9 cellular contexts compared by ENCODE assay signal in the genomic region with DNA sequence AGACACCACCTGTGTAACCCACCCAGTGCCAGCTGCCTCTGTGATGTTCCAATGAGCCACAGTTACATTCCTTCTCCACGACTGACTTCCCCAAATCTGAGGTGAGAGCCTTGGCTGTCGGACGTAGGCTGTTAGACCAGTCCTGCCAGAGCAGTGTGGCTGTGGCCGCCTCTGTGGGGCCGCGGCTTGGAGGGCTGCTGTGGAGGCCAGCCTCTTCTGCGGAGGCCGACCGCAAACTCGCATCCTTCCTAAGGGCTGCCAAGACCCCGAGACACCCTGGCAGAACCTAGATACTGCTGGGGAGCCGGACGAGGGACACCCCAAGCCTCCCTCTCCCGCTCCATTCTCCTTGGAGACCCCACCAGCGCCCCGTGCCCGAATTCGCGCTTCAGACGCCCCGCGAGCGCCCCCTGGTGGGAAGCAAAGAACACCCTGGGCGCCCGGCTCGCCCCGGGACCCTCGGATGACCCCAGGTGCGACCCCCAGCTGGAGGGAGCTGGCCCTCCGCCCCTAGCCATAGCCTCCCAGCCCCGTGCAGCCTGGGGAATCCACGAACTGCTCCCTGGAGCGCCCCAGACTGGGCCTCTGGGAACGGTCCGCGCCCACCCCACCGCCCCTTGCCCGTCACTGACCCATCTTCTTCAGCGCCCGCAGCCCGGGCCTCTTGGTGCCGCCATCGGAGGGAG. TPM values are rescaled to one million over a fixed set of nuclear protein-coding genes. Genes with fewer than 3 reads are reported as not detected.
DNase-seq lines count a peak whose midpoint lies in the region; ATAC-seq, FAIRE-seq and TF ChIP-seq lines count a peak whose summit lies in the region.
"Had no signal": no experiment of that assay in that cellular context is flagged by ENCODE, and none has a peak within 500 bp of the region (broad histone marks: within the 10 kb centered on the region; RNA-seq: fewer than 3 reads in every experiment).

No MANE protein-coding gene starts in this region.

- DNase-seq in NCI-H1436 (lab: John Stamatoyannopoulos, UW) (peak; percentile 27), NCI-H1436 treated with DMSO at 0.1 percent for 48 hours (lab: John Stamatoyannopoulos, UW) (no peak), PC-9 (peak; percentile 44 to 67), iPS DF 6.9 (ENCODE audit: low read depth, low spot score) (no peak), GM12892 (ENCODE audit: insufficient read length) (no peak), epidermal melanocyte (ENCODE audit: insufficient read length, low spot score) (no peak)
- peak; percentile 69 for DNase-seq in activated naive CD8-positive, alpha-beta T cell treated with anti-CD3 and anti-CD28 coated beads, Interleukin-2, amount 50 U/mL, for 24 hours

- H3K79me2 ChIP-seq in PC-9 (ENCODE audit: low read depth), result peaks cover 37% of the 10 kb centered on the region

- peak; percentile 1 for ATAC-seq in activated naive CD8-positive, alpha-beta T cell treated with anti-CD3 and anti-CD28 coated beads, Interleukin-2, amount 50 U/mL, for 24 hours

- peak overlapping the region; percentile 48 for H3K4me3 Mint-ChIP-seq in activated naive CD8-positive, alpha-beta T cell treated with anti-CD3 and anti-CD28 coated beads, Interleukin-2, amount 50 U/mL, for 24 hours

- H3K27me3 ChIP-seq in PC-9 (ENCODE audit: insufficient read depth, low read depth), result no peaks in the 10 kb centered on the region
- no peaks in the 10 kb centered on the region for H3K27me3 ChIP-seq in iPS DF 6.9 (ENCODE audit: control insufficient read depth, insufficient read depth, low read length)
- H3K27me3 ChIP-seq in skeletal muscle tissue (ENCODE audit: control insufficient read depth in 3 of 3, insufficient read depth in 3 of 3, low read length in 3 of 3), result no peaks in the 10 kb centered on the region

- H3K9me2 ChIP-seq in PC-9 (ENCODE audit: insufficient read depth), result no peaks in the 10 kb centered on the region

- H3K27ac ChIP-seq in PC-9 (no peak overlapping the region), iPS DF 6.9 (ENCODE audit: low read length) (no peak overlapping the region), skeletal muscle tissue (ENCODE audit: low read depth, low read length) (peak overlapping the region; percentile 57)

- H3K36me3 ChIP-seq in PC-9 (ENCODE audit: low read depth), result no peaks in the 10 kb centered on the region
- H3K36me3 ChIP-seq in iPS DF 6.9 (ENCODE audit: control insufficient read depth, insufficient read depth, low read length), result no peaks in the 10 kb centered on the region
- no peaks in the 10 kb centered on the region for H3K36me3 ChIP-seq in skeletal muscle tissue (ENCODE audit: control insufficient read depth in 3 of 3, insufficient read depth in 3 of 3, low read length in 3 of 3)

- H3K9ac ChIP-seq in skeletal muscle tissue (ENCODE audit: low read depth in 1 of 3, low read length in 3 of 3), result peak overlapping the region; percentile 86 to 96 (median 89)

- peaks cover 46% of the 10 kb centered on the region for H3F3A ChIP-seq in PC-9 (ENCODE audit: insufficient read depth, low read depth)

- H3K36me3 Mint-ChIP-seq in activated naive CD8-positive, alpha-beta T cell treated with anti-CD3 and anti-CD28 coated beads, Interleukin-2, amount 50 U/mL, for 24 hours (ENCODE audit: low read depth), result no peaks in the 10 kb centered on the region

- H3K9me3 Mint-ChIP-seq in activated naive CD8-positive, alpha-beta T cell treated with anti-CD3 and anti-CD28 coated beads, Interleukin-2, amount 50 U/mL, for 24 hours, result no peaks in the 10 kb centered on the region

- TF ChIP-seq POLR2A in GM12892 (IDR thresholded peaks at IDR 0.05; ENCODE audit: low read depth, low read length), result no peak

- peak overlapping the region; percentile 69; the same call in 1 of the 2 replicates for H2AFZ ChIP-seq in PC-9

- H3K4me3 ChIP-seq in PC-9 (peak overlapping the region; percentile 96), iPS DF 6.9 (ENCODE audit: low read length) (peak overlapping the region; percentile 56; the same call in 1 of the 2 replicates), skeletal muscle tissue (ENCODE audit: low read length in 3 of 3) (peak overlapping the region; percentile 80 to 91 (median 90))

- H4K20me1 ChIP-seq in PC-9 (ENCODE audit: insufficient read depth), result no peaks in the 10 kb centered on the region

- WGBS in iPS DF 6.9 (ENCODE audit: insufficient coverage, insufficient read length), result no CpG with 5 or more reads among the region's 43 CpGs

- peaks cover 8% of the 10 kb centered on the region for H3K27me3 Mint-ChIP-seq in activated naive CD8-positive, alpha-beta T cell treated with anti-CD3 and anti-CD28 coated beads, Interleukin-2, amount 50 U/mL, for 24 hours

- intact Hi-C loops in PC-9 (cut with micrococcal nuclease; ENCODE audit: unreplicated experiment), result loop anchor here (5.0 to 10.0 kb wide), 4 partner anchors 84 to 234 kb away; partner anchors contain the start of genes EFTUD2 and MAP3K14

- peaks cover 17% of the 10 kb centered on the region for H3K4me1 Mint-ChIP-seq in activated naive CD8-positive, alpha-beta T cell treated with anti-CD3 and anti-CD28 coated beads, Interleukin-2, amount 50 U/mL, for 24 hours

- H3K4me1 ChIP-seq in PC-9 (replicated peaks; ENCODE audit: insufficient read depth) (peaks cover 56% of the 10 kb centered on the region), iPS DF 6.9 (ENCODE audit: control insufficient read depth, insufficient read depth, low read length) (0 out of 2 replicates have a peak, but pooled peaks cover 4% of the 10 kb centered on the region), skeletal muscle tissue (ENCODE audit: control insufficient read depth in 3 of 3, insufficient read depth in 3 of 3, low read length in 3 of 3) (peaks cover 64 to 73% (median 71%) of the 10 kb centered on the region in 3 donors)

- POLR2A ChIA-PET in PC-9 (lab: Charles Lee; ENCODE audit: unreplicated experiment), result no interaction called here

- FAIRE-seq in GM12892 (lab: Jason Lieb, UNC), result no peak
- FAIRE-seq: endometrium had no signal

- peak; percentile 98 for TF ChIP-seq CTCF in PC-9 (conservative IDR thresholded peaks at IDR 0.05)

- BruUV-seq in PC-9 (replicated peaks; lab: Mats Ljungman, UMichigan), result no TSS peak

- CTCF ChIA-PET in PC-9 (lab: Charles Lee), result no interaction called here

- H3K27ac Mint-ChIP-seq in activated naive CD8-positive, alpha-beta T cell treated with anti-CD3 and anti-CD28 coated beads, Interleukin-2, amount 50 U/mL, for 24 hours, result no peak overlapping the region

- H3K9me3 ChIP-seq in PC-9 (ENCODE audit: insufficient read depth, low read depth), result no peaks in the 10 kb centered on the region
- no peaks in the 10 kb centered on the region for H3K9me3 ChIP-seq in iPS DF 6.9 (ENCODE audit: control insufficient read depth, insufficient read depth, low read length)
- no peaks in the 10 kb centered on the region for H3K9me3 ChIP-seq in skeletal muscle tissue (ENCODE audit: control insufficient read depth in 3 of 3, low read length in 3 of 3)

- peak overlapping the region; percentile 100 for H3K4me2 ChIP-seq in PC-9

RNA-seq across cellular contexts. Expression of gene PLCD3, which starts 0.6 kb away (rescaled TPM):
- total RNA-seq in PC-9 (2021) (92.4 and 138 TPM in 2 replicates), skeletal muscle tissue (12.0 TPM)
- polyA plus RNA-seq in GM12892 (2012; ENCODE audit: missing spikeins), result 0.17 TPM

RNA-seq across cellular contexts. Expression of gene ACBD4, which starts 3.7 kb away (rescaled TPM):
- 14.6 and 19.5 TPM in 2 replicates for total RNA-seq in PC-9 (2021)
- total RNA-seq in skeletal muscle tissue, result 3.1 TPM
- polyA plus RNA-seq in GM12892 (2012; ENCODE audit: missing spikeins), result 6.1 TPM

RNA-seq across cellular contexts. Expression of gene HEXIM1, which starts 16.5 kb away (rescaled TPM):
- total RNA-seq in PC-9 (2021) (49.3 and 64.9 TPM in 2 replicates), skeletal muscle tissue (14.6 TPM)
- polyA plus RNA-seq in GM12892 (2012; ENCODE audit: missing spikeins), result 11.4 TPM

RNA-seq across cellular contexts. Expression of gene HEXIM2, which starts 29.9 kb away (rescaled TPM):
- total RNA-seq in PC-9 (2021) (22.4 and 32.2 TPM in 2 replicates), skeletal muscle tissue (10.4 TPM)
- polyA plus RNA-seq in GM12892 (2012; ENCODE audit: missing spikeins), result 4.4 TPM

Comparison
In these comparisons a context has a peak if more than half of its experiments do, and no peak if none do; other contexts are left out.
1. DNase-seq: peak in NCI-H1436 (single experiment), PC-9 (2 of 2) and activated naive CD8-positive, alpha-beta T cell treated with anti-CD3 and anti-CD28 coated beads, Interleukin-2, amount 50 U/mL, for 24 hours (single experiment); none in NCI-H1436 treated with DMSO at 0.1 percent for 48 hours (single experiment), iPS DF 6.9 (single experiment), GM12892 (single experiment) and epidermal melanocyte (single experiment).
2. Peak in every context shown above with its lines, with median percentiles within 50 percentile points of each other: H3K4me3 ChIP-seq.